Comparison of ENCODE assay signal across 17 cellular contexts in genomic region chr14:93005135-93005813, GRCh38.
DNase-seq lines count a peak whose midpoint lies in the region; ATAC-seq and TF ChIP-seq lines count a peak whose summit lies in the region.
"Had no signal": no experiment of that assay in that cellular context is flagged by ENCODE, and none has a peak within 500 bp of the region (broad histone marks: within the 10 kb centered on the region; RNA-seq: fewer than 3 reads in every experiment).

No MANE protein-coding gene starts in this region.

- no peak overlapping the region for H3K4me3 ChIP-seq in gastroesophageal sphincter
- no peak overlapping the region for H3K4me3 ChIP-seq in prostate gland
- H3K4me3 ChIP-seq: GM23248, left lung, SJCRH30 had no signal

- no peaks in the 10 kb centered on the region for H3K27me3 ChIP-seq in gastroesophageal sphincter
- H3K27me3 ChIP-seq in prostate gland (replicated peaks; ENCODE audit: insufficient read depth) = no peaks in the 10 kb centered on the region
- H3K27me3 ChIP-seq: left lung, SJCRH30 had no signal

- peak; percentile 49 for DNase-seq in G401 (ENCODE audit: low spot score)
- peak; percentile 81 for DNase-seq in prostate gland (ENCODE audit: low spot score)
- no peak for DNase-seq in SIG-M5 treated with dmso at 0.1 percent for 504 hours (lab: John Stamatoyannopoulos, UW; ENCODE audit: unreplicated experiment)
- no peak for DNase-seq in amniotic stem cell (lab: John Stamatoyannopoulos, UW)
- DNase-seq in NCI-H128 (lab: John Stamatoyannopoulos, UW; ENCODE audit: unreplicated experiment) = no peak
- DNase-seq: activated CD4-positive, alpha-beta T cell treated with anti-CD3 and anti-CD28 coated beads for 48 hours; activated T-cell treated with anti-CD3 and anti-CD28 coated beads, Interleukin-2, amount 50 U/mL, for 1 hour; DMS53; GM23248; nephron progenitor cell; SJCRH30; stimulated activated CD4-positive, alpha-beta T cell treated with anti-CD3 and anti-CD28 coated beads, Interleukin-4, amount 100 ng/mL, for 24 hours; T-helper 9 cell had no signal

- TF ChIP-seq EP300 in gastroesophageal sphincter (IDR thresholded peaks at IDR 0.05) = no peak

- H3K4me1 ChIP-seq in gastroesophageal sphincter (peaks cover 5 to 91% (median 51%) of the 10 kb centered on the region in 3 donors), prostate gland (replicated peaks) (peaks cover 23% of the 10 kb centered on the region)

- H3K9me3 ChIP-seq in gastroesophageal sphincter (no peaks in the 10 kb centered on the region), prostate gland (no peaks in the 10 kb centered on the region)
- H3K9me3 ChIP-seq: left lung, SJCRH30 had no signal

- TF ChIP-seq CTCF in VCaP (conservative IDR thresholded peaks at IDR 0.05) = no peak
- no peak for TF ChIP-seq CTCF in gastroesophageal sphincter (IDR thresholded peaks at IDR 0.05)
- no peak for TF ChIP-seq CTCF in prostate gland (IDR thresholded peaks at IDR 0.05)

- ATAC-seq in gastroesophageal sphincter (no peak), GM21381 (IDR thresholded peaks at IDR 0.05; ENCODE audit: unreplicated experiment) (no peak)
- ATAC-seq: left lung had no signal

- peak overlapping the region; percentile 75 for H3K27ac ChIP-seq in VCaP
- H3K27ac ChIP-seq in gastroesophageal sphincter = peak overlapping the region in 3 of 4 donors; percentile 80 to 90 (median 89)
- peak overlapping the region; percentile 7 to 18 for H3K27ac ChIP-seq in prostate gland
- H3K27ac ChIP-seq: GM23248, left lung, SJCRH30 had no signal

- 87 to 93% methylated on average over 3 to 7 of the region's 7 CpGs for WGBS in gastroesophageal sphincter (ENCODE audit: low coverage in 1 of 2), 2 donors
- WGBS in prostate gland = 63% methylated on average over 7 of the region's 7 CpGs

- H3K36me3 ChIP-seq in gastroesophageal sphincter (no peaks in the 10 kb centered on the region), prostate gland (no peaks in the 10 kb centered on the region)
- H3K36me3 ChIP-seq: left lung, SJCRH30 had no signal

- in situ Hi-C loops in G401 (cut with HindIII; ENCODE audit: low sequenced_read_pairs) = no loop called here

- TF ChIP-seq POLR2A in gastroesophageal sphincter (IDR thresholded peaks at IDR 0.05) (no peak), prostate gland (IDR thresholded peaks at IDR 0.05) (no peak)

- intact Hi-C loops in prostate gland (cut with DNase I) = no loop called here

Comparison
In these comparisons a context has a peak if more than half of its experiments do, and no peak if none do; other contexts are left out.
1. DNase-seq: peak in G401 (single experiment) and prostate gland (single experiment); none in SIG-M5 treated with dmso at 0.1 percent for 504 hours (single experiment), amniotic stem cell (single experiment) and NCI-H128 (single experiment).
2. H3K27ac ChIP-seq: peak in every context shown above with its lines; median percentile 89 in gastroesophageal sphincter; 75 in VCaP; 12 in prostate gland.